Comparison of ENCODE assay signal across 8 cellular contexts in the genomic region with DNA sequence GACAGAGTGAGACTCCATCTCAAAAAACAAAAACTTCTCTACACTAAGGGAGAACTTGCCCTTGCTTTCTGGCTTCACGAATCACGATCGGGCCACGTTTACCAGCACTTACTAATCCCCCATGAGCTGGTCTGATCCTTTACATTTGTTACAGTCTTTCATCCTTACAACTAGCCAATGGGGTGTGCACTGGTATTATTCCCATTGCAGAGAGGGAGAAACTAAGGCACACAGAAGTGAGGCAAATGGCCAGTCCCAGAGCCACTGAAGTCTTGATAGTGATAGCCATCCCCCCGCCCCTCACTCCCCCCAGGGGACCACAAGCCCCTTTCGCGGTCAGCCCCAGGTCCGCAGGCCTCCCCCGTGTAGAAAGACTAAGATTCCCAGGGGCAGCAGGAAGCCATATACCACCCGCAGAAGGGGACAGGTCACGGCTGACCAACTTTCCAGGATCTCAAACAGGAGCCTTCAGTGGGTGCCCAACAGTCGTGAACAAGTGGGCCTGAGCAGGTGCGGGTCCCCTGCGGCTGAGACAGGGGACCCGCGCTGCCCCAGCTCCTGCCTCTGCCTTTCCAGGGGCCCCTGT. TPM values are rescaled to one million over a fixed set of nuclear protein-coding genes. Genes with fewer than 3 reads are reported as not detected.
DNase-seq lines count a peak whose midpoint lies in the region; ATAC-seq and TF ChIP-seq lines count a peak whose summit lies in the region.

No MANE protein-coding gene starts in this region.

- peak overlapping the region; percentile 30 for H3K4me3 ChIP-seq in CD8-positive, alpha-beta memory T cell (ENCODE audit: low read length)
- peak overlapping the region; percentile 27 for H3K4me3 ChIP-seq in Jurkat, Clone E6-1 (ENCODE audit: low read length)
- H3K4me3 ChIP-seq in dorsolateral prefrontal cortex (peak overlapping the region; percentile 33 to 80 (median 67)), neural progenitor cell (peak overlapping the region; percentile 75)

- no peak for TF ChIP-seq CTCF in dorsolateral prefrontal cortex (IDR thresholded peaks at IDR 0.05 in 54 of 56, conservative IDR thresholded peaks at IDR 0.05 in 2 of 56; ENCODE audit: low read depth in 1 of 56, partially characterized antibody in 56 of 56)
- no peak for TF ChIP-seq CTCF in neural progenitor cell (IDR thresholded peaks at IDR 0.05)

- H3K4me2 ChIP-seq in neural progenitor cell, result peak overlapping the region; percentile 94

- H3F3A ChIP-seq in neural progenitor cell (ENCODE audit: low read depth), result peaks cover 8% of the 10 kb centered on the region

- no peaks in the 10 kb centered on the region for H3K9me3 ChIP-seq in CD8-positive, alpha-beta memory T cell (ENCODE audit: low read length)
- no peaks in the 10 kb centered on the region for H3K9me3 ChIP-seq in neural progenitor cell (ENCODE audit: low read depth)

- H3K9me3 Mint-ChIP-seq in CD8-positive, alpha-beta memory T cell, result peaks cover 0 to 2% (median 0%) of the 10 kb centered on the region in 5 donors
- H3K9me3 Mint-ChIP-seq in neural progenitor cell, result no peaks in the 10 kb centered on the region

- peak overlapping the region in 7 of 8 donors; percentile 71 to 91 (median 81) for H3K27ac Mint-ChIP-seq in CD8-positive, alpha-beta memory T cell
- H3K27ac Mint-ChIP-seq in neural progenitor cell, result no peak overlapping the region

- no peak for ATAC-seq in HG02885 (IDR thresholded peaks at IDR 0.05; ENCODE audit: poor library complexity, unreplicated experiment)
- no peak for ATAC-seq in GM18498 (IDR thresholded peaks at IDR 0.05; ENCODE audit: unreplicated experiment)

- H4K20me1 ChIP-seq in neural progenitor cell (ENCODE audit: low read depth), result peaks cover 25% of the 10 kb centered on the region

- POLR2A ChIA-PET in CD8-positive, alpha-beta memory T cell (lab: Charles Lee), result interaction anchor here (0.9 to 3.2 kb wide), 3 partner anchors 16 to 209 kb away, joined by 3 to 18 read pairs (median 7); partner anchors contain the start of gene USP22

- DNase-seq in CD8-positive, alpha-beta memory T cell, result no peak
- no peak for DNase-seq in Jurkat, Clone E6-1 (ENCODE audit: low read depth, low spot score)
- DNase-seq in dorsolateral prefrontal cortex (no peak), neural progenitor cell (ENCODE audit: low spot score) (peak; percentile 33), AML-193 (lab: John Stamatoyannopoulos, UW) (no peak), NCI-H526 treated with DMSO at 0.1 percent for 48 hours (lab: John Stamatoyannopoulos, UW) (no peak)

- H3K36me3 ChIP-seq in CD8-positive, alpha-beta memory T cell (ENCODE audit: insufficient read depth, low read length), result no peaks in the 10 kb centered on the region
- H3K36me3 ChIP-seq in neural progenitor cell, result no peaks in the 10 kb centered on the region

- CTCF ChIA-PET in CD8-positive, alpha-beta memory T cell (lab: Charles Lee), result interaction anchor here (0.6 to 1.6 kb wide), 3 partner anchors 24 to 124 kb away, joined by 3 to 5 read pairs (median 3); no protein-coding TSS in a partner anchor

- intact Hi-C loops in dorsolateral prefrontal cortex (cut with DNase I), result loop anchor here (2.0 to 10.0 kb wide), 4 partner anchors 22 to 128 kb away; partner anchors contain the start of genes TMEM11 (in 2 of the 2) and DHRS7B (in 1 of the 2)

- H3K27ac ChIP-seq in CD8-positive, alpha-beta memory T cell (ENCODE audit: low read depth, low read length), result no peak overlapping the region
- H3K27ac ChIP-seq in dorsolateral prefrontal cortex (peak overlapping the region in 16 of 59 donors; percentile 12 to 82 (median 50)), neural progenitor cell (no peak overlapping the region)

- H3K27me3 Mint-ChIP-seq in CD8-positive, alpha-beta memory T cell, result no peaks in the 10 kb centered on the region
- H3K27me3 Mint-ChIP-seq in neural progenitor cell (ENCODE audit: insufficient read depth, low read depth), result peaks cover 4% of the 10 kb centered on the region

- H3K27me3 ChIP-seq in CD8-positive, alpha-beta memory T cell (ENCODE audit: insufficient read depth, low read length, poor library complexity, severe bottlenecking), result no peaks in the 10 kb centered on the region
- H3K27me3 ChIP-seq in dorsolateral prefrontal cortex (no peaks in the 10 kb centered on the region), neural progenitor cell (peaks cover 21% of the 10 kb centered on the region)

- H3K36me3 Mint-ChIP-seq in CD8-positive, alpha-beta memory T cell, result peaks cover 0 to 3% (median 0%) of the 10 kb centered on the region in 3 donors
- no peaks in the 10 kb centered on the region for H3K36me3 Mint-ChIP-seq in neural progenitor cell

- H3K9ac ChIP-seq in neural progenitor cell, result no peak overlapping the region

- peaks cover 20% of the 10 kb centered on the region for H3K4me1 ChIP-seq in CD8-positive, alpha-beta memory T cell (ENCODE audit: insufficient read depth, low read length)
- H3K4me1 ChIP-seq in neural progenitor cell, result no peaks in the 10 kb centered on the region

- H3K4me1 Mint-ChIP-seq in CD8-positive, alpha-beta memory T cell, result peaks cover 31 to 58% (median 42%) of the 10 kb centered on the region in 3 donors
- peaks cover 13% of the 10 kb centered on the region for H3K4me1 Mint-ChIP-seq in neural progenitor cell

- no peak overlapping the region for H2AFZ ChIP-seq in neural progenitor cell (replicated peaks)

- no peaks in the 10 kb centered on the region for H3K79me2 ChIP-seq in neural progenitor cell (ENCODE audit: low read depth)

- peak overlapping the region; percentile 82 to 93 (median 87) for H3K4me3 Mint-ChIP-seq in CD8-positive, alpha-beta memory T cell
- peak overlapping the region; percentile 88 for H3K4me3 Mint-ChIP-seq in neural progenitor cell

RNA-seq across cellular contexts. Expression of gene NATD1, which starts 0.8 kb away (rescaled TPM):
- total RNA-seq in CD8-positive, alpha-beta memory T cell, result 1 to 10 TPM; 2.7 to 2.8 TPM
- polyA plus RNA-seq in CD8-positive, alpha-beta memory T cell, result 3.0 TPM
- polyA plus RNA-seq in Jurkat, Clone E6-1 (2012; ENCODE audit: insufficient read depth, insufficient read length), result 3.1 TPM
- total RNA-seq in dorsolateral prefrontal cortex (10 to 100 TPM in 14 of 120 experiments, 1 to 10 TPM in 106; 5.2 to 13.5 (median 7.6) TPM), neural progenitor cell (ENCODE audit: low replicate concordance) (4.3 and 7.8 TPM in 2 replicates)

RNA-seq across cellular contexts. Expression of gene MAP2K3, which starts 32.1 kb away (rescaled TPM):
- 100 to 1,000 TPM; 139 to 150 TPM for total RNA-seq in CD8-positive, alpha-beta memory T cell
- 99.8 TPM for polyA plus RNA-seq in CD8-positive, alpha-beta memory T cell
- 36.6 TPM for polyA plus RNA-seq in Jurkat, Clone E6-1 (2012; ENCODE audit: insufficient read depth, insufficient read length)
- total RNA-seq in dorsolateral prefrontal cortex (10 to 100 TPM in 119 of 120 experiments, 1 to 10 TPM in 1; 9.6 to 38.2 (median 18.5) TPM), neural progenitor cell (ENCODE audit: low replicate concordance) (3.5 and 9.4 TPM in 2 replicates)

RNA-seq across cellular contexts. Expression of gene TMEM11, which starts 38.4 kb away (rescaled TPM):
- total RNA-seq in CD8-positive, alpha-beta memory T cell, result 10 to 100 TPM; 26.1 to 29.8 TPM
- polyA plus RNA-seq in CD8-positive, alpha-beta memory T cell, result 37.4 TPM
- polyA plus RNA-seq in Jurkat, Clone E6-1 (2012; ENCODE audit: insufficient read depth, insufficient read length), result 39.6 TPM
- total RNA-seq in dorsolateral prefrontal cortex, result 10 to 100 TPM; 11.9 to 23.7 (median 17.4) TPM
- total RNA-seq in neural progenitor cell (ENCODE audit: low replicate concordance), result 17.3 and 20.9 TPM in 2 replicates
